ENCODE assay signal across 17 cellular contexts in genomic region chr4:183553601-183554345, GRCh38. TPM values are rescaled to one million over a fixed set of nuclear protein-coding genes. Genes with fewer than 3 reads are reported as not detected.
DNase-seq lines count a peak whose midpoint lies in the region; ATAC-seq and TF ChIP-seq lines count a peak whose summit lies in the region.
"Had no signal": no experiment of that assay in that cellular context is flagged by ENCODE, and none has a peak within 500 bp of the region (broad histone marks: within the 10 kb centered on the region; RNA-seq: fewer than 3 reads in every experiment).

No MANE protein-coding gene starts in this region.

- no peak for DNase-seq in activated naive CD8-positive, alpha-beta T cell treated with anti-CD3 and anti-CD28 coated beads, Interleukin-2, amount 50 U/mL, for 24 hours
- DNase-seq in activated naive CD8-positive, alpha-beta T cell treated with anti-CD3 and anti-CD28 coated beads for 36 hours: no peak
- DNase-seq in neuronal stem cell (ENCODE audit: low spot score): no peak
- DNase-seq in aorta: peak in 1 of 2 donors; percentile 41
- no peak for DNase-seq in cerebellar nuclear complex (lab: John Stamatoyannopoulos, UW)
- DNase-seq in RKO (ENCODE audit: low spot score): no peak
- DNase-seq in GM13976 (ENCODE audit: low spot score): no peak
- DNase-seq: 8988T, DMS79 treated with DMSO at 0.1 percent for 48 hours, KG1, NCI-H1105 treated with DMSO at 0.1 percent for 48 hours, NCI-H1694, NCI-H774, SHP77 had no signal

- intact Hi-C loops in aorta (cut with DNase I): no loop called here

- H3K9me3 Mint-ChIP-seq in activated naive CD8-positive, alpha-beta T cell treated with anti-CD3 and anti-CD28 coated beads, Interleukin-2, amount 50 U/mL, for 24 hours: peaks cover 5% of the 10 kb centered on the region
- peaks cover 7% of the 10 kb centered on the region for H3K9me3 Mint-ChIP-seq in activated naive CD8-positive, alpha-beta T cell treated with anti-CD3 and anti-CD28 coated beads for 36 hours

- in situ Hi-C loops in GM13976 (cut with MboI; ENCODE audit: low sequenced_read_pairs, unreplicated experiment): no loop called here

- H2AK5ac ChIP-seq in neuronal stem cell (ENCODE audit: low read depth, low read length): no peak overlapping the region

- H3K36me3 Mint-ChIP-seq in activated naive CD8-positive, alpha-beta T cell treated with anti-CD3 and anti-CD28 coated beads, Interleukin-2, amount 50 U/mL, for 24 hours (ENCODE audit: low read depth): no peaks in the 10 kb centered on the region
- no peaks in the 10 kb centered on the region for H3K36me3 Mint-ChIP-seq in activated naive CD8-positive, alpha-beta T cell treated with anti-CD3 and anti-CD28 coated beads for 36 hours
- H3K36me3 Mint-ChIP-seq: CD14-positive monocyte had no signal

- no peak overlapping the region for H3K27ac Mint-ChIP-seq in activated naive CD8-positive, alpha-beta T cell treated with anti-CD3 and anti-CD28 coated beads, Interleukin-2, amount 50 U/mL, for 24 hours
- no peak overlapping the region for H3K27ac Mint-ChIP-seq in activated naive CD8-positive, alpha-beta T cell treated with anti-CD3 and anti-CD28 coated beads for 36 hours
- H3K27ac Mint-ChIP-seq: CD14-positive monocyte, GM23338 had no signal

- H3K4me1 ChIP-seq in neuronal stem cell (ENCODE audit: control insufficient read depth in 2 of 2, insufficient read depth in 1 of 2, low read depth in 1 of 2, low read length in 2 of 2) (peaks cover 0 to 7% of the 10 kb centered on the region in 2 donors), aorta (ENCODE audit: control insufficient read depth in 1 of 2, insufficient read depth in 2 of 2, low read length in 2 of 2) (no peaks in the 10 kb centered on the region)

- no peak for TF ChIP-seq CTCF in GM13976 (IDR thresholded peaks at IDR 0.05; ENCODE audit: borderline replicate concordance, control extremely low read depth, extremely low read depth, insufficient read depth, missing control alignments)

- H3K4me3 Mint-ChIP-seq in activated naive CD8-positive, alpha-beta T cell treated with anti-CD3 and anti-CD28 coated beads, Interleukin-2, amount 50 U/mL, for 24 hours: no peak overlapping the region
- H3K4me3 Mint-ChIP-seq in activated naive CD8-positive, alpha-beta T cell treated with anti-CD3 and anti-CD28 coated beads for 36 hours: no peak overlapping the region
- H3K4me3 Mint-ChIP-seq: CD14-positive monocyte, GM23338 had no signal

- no peak overlapping the region for H2BK120ac ChIP-seq in neuronal stem cell (ENCODE audit: low read depth, low read length)

- H3K4ac ChIP-seq in neuronal stem cell (ENCODE audit: low read length): no peak overlapping the region

- 84 to 100% methylated on average over 2 to 5 of the region's 5 CpGs for WGBS in neuronal stem cell (ENCODE audit: extremely low coverage in 2 of 2, insufficient read length in 2 of 2, insufficient replicate concordance in 1 of 2), 2 donors
- WGBS in aorta, 2 donors: 79 to 87% methylated on average over 5 of the region's 5 CpGs

- H3K27ac ChIP-seq in neuronal stem cell (replicated peaks; ENCODE audit: low read length) (no peak overlapping the region), aorta (ENCODE audit: low read depth in 1 of 2, low read length in 2 of 2) (no peak overlapping the region)

- H3K4me2 ChIP-seq in neuronal stem cell (ENCODE audit: insufficient read depth, low read length, poor library complexity, severe bottlenecking): no peak overlapping the region
- H3K4me2 ChIP-seq: GM23338 had no signal

- H2AFZ ChIP-seq in neuronal stem cell (ENCODE audit: low read length): no peak overlapping the region
- H2AFZ ChIP-seq: GM23338 had no signal

- no peak overlapping the region for H4K8ac ChIP-seq in neuronal stem cell (ENCODE audit: low read depth, low read length)

- H3K79me1 ChIP-seq in neuronal stem cell (ENCODE audit: low read depth, low read length): no peaks in the 10 kb centered on the region

- peaks cover 0 to 2% of the 10 kb centered on the region in 2 donors for H3K9me3 ChIP-seq in neuronal stem cell (replicated peaks in 1 of 2; ENCODE audit: control insufficient read depth in 2 of 2, insufficient read depth in 1 of 2, low read depth in 1 of 2, low read length in 2 of 2)
- no peaks in the 10 kb centered on the region for H3K9me3 ChIP-seq in aorta (ENCODE audit: control insufficient read depth, low read length)

- no peak overlapping the region for H2BK15ac ChIP-seq in neuronal stem cell (ENCODE audit: low read length)

- H3K36me3 ChIP-seq in neuronal stem cell (replicated peaks in 1 of 2; ENCODE audit: control insufficient read depth in 2 of 2, insufficient read depth in 2 of 2, low read length in 2 of 2): no peaks in the 10 kb centered on the region
- no peaks in the 10 kb centered on the region for H3K36me3 ChIP-seq in aorta (ENCODE audit: control insufficient read depth in 1 of 2, insufficient read depth in 2 of 2, low read length in 1 of 2)

- H3K23ac ChIP-seq in neuronal stem cell (ENCODE audit: low read depth, low read length, poor library complexity): no peak overlapping the region

- H3K14ac ChIP-seq in neuronal stem cell (ENCODE audit: low read length): no peak overlapping the region

- peak; percentile 24 for ATAC-seq in activated naive CD8-positive, alpha-beta T cell treated with anti-CD3 and anti-CD28 coated beads, Interleukin-2, amount 50 U/mL, for 24 hours
- ATAC-seq in esophagus mucosa (peak; percentile 32), aorta (ENCODE audit: low FRiP score) (peak; percentile 53)
- ATAC-seq: GM23338 had no signal

- H3K27me3 ChIP-seq in neuronal stem cell (ENCODE audit: control insufficient read depth in 3 of 3, insufficient read depth in 3 of 3, low read depth in 1 of 3, low read length in 3 of 3) (no peaks in the 10 kb centered on the region), aorta (ENCODE audit: control insufficient read depth in 1 of 2, insufficient read depth in 2 of 2, low read length in 1 of 2) (no peaks in the 10 kb centered on the region)

- no peak overlapping the region for H3K9ac ChIP-seq in neuronal stem cell (ENCODE audit: low read depth, low read length, poor library complexity)

- H3K18ac ChIP-seq in neuronal stem cell (ENCODE audit: low read length): no peak overlapping the region

- peak overlapping the region; percentile 73 for H2BK12ac ChIP-seq in neuronal stem cell (ENCODE audit: low read length)

- H3K27me3 Mint-ChIP-seq in activated naive CD8-positive, alpha-beta T cell treated with anti-CD3 and anti-CD28 coated beads, Interleukin-2, amount 50 U/mL, for 24 hours: peaks cover 9% of the 10 kb centered on the region
- H3K27me3 Mint-ChIP-seq in activated naive CD8-positive, alpha-beta T cell treated with anti-CD3 and anti-CD28 coated beads for 36 hours: peaks cover 9% of the 10 kb centered on the region

- no peak overlapping the region for H4K91ac ChIP-seq in neuronal stem cell (ENCODE audit: low read depth, low read length, poor library complexity)

- H3K4me1 Mint-ChIP-seq in activated naive CD8-positive, alpha-beta T cell treated with anti-CD3 and anti-CD28 coated beads, Interleukin-2, amount 50 U/mL, for 24 hours: no peaks in the 10 kb centered on the region
- no peaks in the 10 kb centered on the region for H3K4me1 Mint-ChIP-seq in activated naive CD8-positive, alpha-beta T cell treated with anti-CD3 and anti-CD28 coated beads for 36 hours
- H3K4me1 Mint-ChIP-seq: GM23338 had no signal

- H3K4me3 ChIP-seq in neuronal stem cell (ENCODE audit: low read length in 2 of 2): peak overlapping the region in 1 of 2 donors; percentile 2
- H3K4me3 ChIP-seq in aorta (ENCODE audit: low read length in 2 of 2): no peak overlapping the region
- H3K4me3 ChIP-seq: GM23338 had no signal

- no peak overlapping the region for H2BK5ac ChIP-seq in neuronal stem cell (ENCODE audit: low read length)

RNA-seq across cellular contexts. Expression of gene ING2, which starts 48.9 kb away (rescaled TPM):
- 10 to 100 TPM; 17.4 to 18.0 TPM for total RNA-seq in activated naive CD8-positive, alpha-beta T cell treated with anti-CD3 and anti-CD28 coated beads for 36 hours
- 13.3 TPM for total RNA-seq in esophagus mucosa
- polyA plus RNA-seq in neuronal stem cell (2013, experiment 1 of 2): 27.8 TPM
- polyA plus RNA-seq in neuronal stem cell (2013, experiment 2 of 2): 28.9 TPM
- 10 to 100 TPM in 1 of 2 donors, 1 to 10 TPM in 1; 6.3 to 10.0 TPM for total RNA-seq in aorta
- polyA plus RNA-seq in aorta: 10 to 100 TPM in 1 of 2 donors, 1 to 10 TPM in 1; 9.7 to 22.3 TPM
